ENCODE assay signal across 26 cellular contexts in genomic region chr13:96490590-96490989, GRCh38.
"Had no signal": no experiment of that assay in that cellular context is flagged by ENCODE, and none has a peak within 500 bp of the region (broad histone marks: within the 10 kb centered on the region; RNA-seq: fewer than 3 reads in every experiment).

No MANE protein-coding gene starts in this region.

- ATAC-seq: activated CD4-positive, CD25-positive, alpha-beta regulatory T cell treated with anti-CD3 and anti-CD28 coated beads, Interleukin-2, amount 50 U/mL, for 24 hours; activated CD8-positive, alpha-beta T cell treated with anti-CD3 and anti-CD28 coated beads for 36 hours; activated T-cell treated with anti-CD3 and anti-CD28 coated beads, Interleukin-2, amount 50 U/mL, for 4 hours; activated T-helper 17 cell treated with anti-CD3 and anti-CD28 coated beads, Interleukin-2, amount 50 U/mL, for 72 hours; esophagus mucosa; T-helper 17 cell had no signal

- H3K27me3 ChIP-seq: brain microvascular endothelial cell, dorsolateral prefrontal cortex had no signal

- DNase-seq: activated B cell treated with CpG ODN at 0.5 μM for 24 hours; activated CD4-positive, alpha-beta T cell treated with anti-CD3 and anti-CD28 coated beads for 48 hours; activated CD4-positive, alpha-beta T cell treated with anti-CD3 and anti-CD28 coated beads, Interleukin-2, amount 50 U/mL, for 1 hour; activated CD4-positive, alpha-beta T cell treated with anti-CD3 and anti-CD28 coated beads, Interleukin-2, amount 50 U/mL, for 48 hours; activated CD8-positive, alpha-beta memory T cell treated with anti-CD3 and anti-CD28 coated beads for 24 hours; activated CD8-positive, alpha-beta T cell treated with anti-CD3 and anti-CD28 coated beads for 36 hours; activated effector memory CD4-positive, alpha-beta T cell treated with Interleukin-2 at 50 U/mL for 16 hours; activated gamma-delta T cell treated with Interleukin-2 at 50 U/mL for 16 hours; activated naive CD4-positive, alpha-beta T cell treated with anti-CD3 and anti-CD28 coated beads, Interleukin-2, amount 50 U/mL, for 16 hours; activated naive CD4-positive, alpha-beta T cell treated with Interleukin-2 at 50 U/mL for 16 hours; activated T-cell treated with anti-CD3 and anti-CD28 coated beads, Interleukin-2, amount 50 U/mL, for 4 hours; amniotic stem cell; anterior cingulate cortex; brain microvascular endothelial cell; dorsolateral prefrontal cortex; effector memory CD4-positive, alpha-beta T cell; endodermal cell; foreskin fibroblast; T-helper 1 cell; T-helper 17 cell; T1000; WERI-Rb-1 had no signal

- H3K36me3 ChIP-seq: brain microvascular endothelial cell, WERI-Rb-1 had no signal

- H3K4me3 ChIP-seq: coronary artery, dorsolateral prefrontal cortex had no signal

- H3K27ac ChIP-seq: brain microvascular endothelial cell, coronary artery, WERI-Rb-1 had no signal
